1 cellular context compared by ENCODE assay signal in genomic region chr19:42285546-42285945, GRCh38.
TF ChIP-seq lines count a peak whose summit lies in the region.

No MANE protein-coding gene starts in this region.

TF ChIP-seq in GM23338, 12 proteins besides CTCF, POLR2A, EP300 and RAD21 (continued from another document):
- TF ChIP-seq, protein P1, sequence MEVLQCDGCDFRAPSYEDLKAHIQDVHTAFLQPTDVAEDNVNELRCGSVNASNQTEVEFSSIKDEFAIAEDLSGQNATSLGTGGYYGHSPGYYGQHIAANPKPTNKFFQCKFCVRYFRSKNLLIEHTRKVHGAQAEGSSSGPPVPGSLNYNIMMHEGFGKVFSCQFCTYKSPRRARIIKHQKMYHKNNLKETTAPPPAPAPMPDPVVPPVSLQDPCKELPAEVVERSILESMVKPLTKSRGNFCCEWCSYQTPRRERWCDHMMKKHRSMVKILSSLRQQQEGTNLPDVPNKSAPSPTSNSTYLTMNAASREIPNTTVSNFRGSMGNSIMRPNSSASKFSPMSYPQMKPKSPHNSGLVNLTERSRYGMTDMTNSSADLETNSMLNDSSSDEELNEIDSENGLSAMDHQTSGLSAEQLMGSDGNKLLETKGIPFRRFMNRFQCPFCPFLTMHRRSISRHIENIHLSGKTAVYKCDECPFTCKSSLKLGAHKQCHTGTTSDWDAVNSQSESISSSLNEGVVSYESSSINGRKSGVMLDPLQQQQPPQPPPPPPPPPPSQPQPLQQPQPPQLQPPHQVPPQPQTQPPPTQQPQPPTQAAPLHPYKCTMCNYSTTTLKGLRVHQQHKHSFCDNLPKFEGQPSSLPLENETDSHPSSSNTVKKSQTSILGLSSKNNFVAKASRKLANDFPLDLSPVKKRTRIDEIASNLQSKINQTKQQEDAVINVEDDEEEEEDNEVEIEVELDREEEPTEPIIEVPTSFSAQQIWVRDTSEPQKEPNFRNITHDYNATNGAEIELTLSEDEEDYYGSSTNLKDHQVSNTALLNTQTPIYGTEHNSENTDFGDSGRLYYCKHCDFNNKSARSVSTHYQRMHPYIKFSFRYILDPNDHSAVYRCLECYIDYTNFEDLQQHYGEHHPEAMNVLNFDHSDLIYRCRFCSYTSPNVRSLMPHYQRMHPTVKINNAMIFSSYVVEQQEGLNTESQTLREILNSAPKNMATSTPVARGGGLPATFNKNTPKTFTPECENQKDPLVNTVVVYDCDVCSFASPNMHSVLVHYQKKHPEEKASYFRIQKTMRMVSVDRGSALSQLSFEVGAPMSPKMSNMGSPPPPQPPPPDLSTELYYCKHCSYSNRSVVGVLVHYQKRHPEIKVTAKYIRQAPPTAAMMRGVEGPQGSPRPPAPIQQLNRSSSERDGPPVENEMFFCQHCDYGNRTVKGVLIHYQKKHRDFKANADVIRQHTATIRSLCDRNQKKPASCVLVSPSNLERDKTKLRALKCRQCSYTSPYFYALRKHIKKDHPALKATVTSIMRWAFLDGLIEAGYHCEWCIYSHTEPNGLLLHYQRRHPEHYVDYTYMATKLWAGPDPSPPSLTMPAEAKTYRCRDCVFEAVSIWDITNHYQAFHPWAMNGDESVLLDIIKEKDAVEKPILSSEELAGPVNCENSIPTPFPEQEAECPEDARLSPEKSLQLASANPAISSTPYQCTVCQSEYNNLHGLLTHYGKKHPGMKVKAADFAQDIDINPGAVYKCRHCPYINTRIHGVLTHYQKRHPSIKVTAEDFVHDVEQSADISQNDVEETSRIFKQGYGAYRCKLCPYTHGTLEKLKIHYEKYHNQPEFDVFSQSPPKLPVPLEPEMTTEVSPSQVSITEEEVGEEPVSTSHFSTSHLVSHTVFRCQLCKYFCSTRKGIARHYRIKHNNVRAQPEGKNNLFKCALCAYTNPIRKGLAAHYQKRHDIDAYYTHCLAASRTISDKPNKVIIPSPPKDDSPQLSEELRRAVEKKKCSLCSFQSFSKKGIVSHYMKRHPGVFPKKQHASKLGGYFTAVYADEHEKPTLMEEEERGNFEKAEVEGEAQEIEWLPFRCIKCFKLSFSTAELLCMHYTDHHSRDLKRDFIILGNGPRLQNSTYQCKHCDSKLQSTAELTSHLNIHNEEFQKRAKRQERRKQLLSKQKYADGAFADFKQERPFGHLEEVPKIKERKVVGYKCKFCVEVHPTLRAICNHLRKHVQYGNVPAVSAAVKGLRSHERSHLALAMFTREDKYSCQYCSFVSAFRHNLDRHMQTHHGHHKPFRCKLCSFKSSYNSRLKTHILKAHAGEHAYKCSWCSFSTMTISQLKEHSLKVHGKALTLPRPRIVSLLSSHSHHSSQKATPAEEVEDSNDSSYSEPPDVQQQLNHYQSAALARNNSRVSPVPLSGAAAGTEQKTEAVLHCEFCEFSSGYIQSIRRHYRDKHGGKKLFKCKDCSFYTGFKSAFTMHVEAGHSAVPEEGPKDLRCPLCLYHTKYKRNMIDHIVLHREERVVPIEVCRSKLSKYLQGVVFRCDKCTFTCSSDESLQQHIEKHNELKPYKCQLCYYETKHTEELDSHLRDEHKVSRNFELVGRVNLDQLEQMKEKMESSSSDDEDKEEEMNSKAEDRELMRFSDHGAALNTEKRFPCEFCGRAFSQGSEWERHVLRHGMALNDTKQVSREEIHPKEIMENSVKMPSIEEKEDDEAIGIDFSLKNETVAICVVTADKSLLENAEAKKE (CRISPR knock-in tag; IDR thresholded peaks at IDR 0.05) = no peak
- no peak for TF ChIP-seq EZH2phosphoT487 (IDR thresholded peaks at IDR 0.05; ENCODE audit: unreplicated experiment)
- TF ChIP-seq ZNF331 (CRISPR knock-in tag; IDR thresholded peaks at IDR 0.05; ENCODE audit: low read depth) = no peak
- TF ChIP-seq POLR2AphosphoS5 (IDR thresholded peaks at IDR 0.05; ENCODE audit: low read depth) = no peak
- TF ChIP-seq JUNB (IDR thresholded peaks at IDR 0.05; ENCODE audit: unreplicated experiment) = no peak
- TF ChIP-seq, protein P2, sequence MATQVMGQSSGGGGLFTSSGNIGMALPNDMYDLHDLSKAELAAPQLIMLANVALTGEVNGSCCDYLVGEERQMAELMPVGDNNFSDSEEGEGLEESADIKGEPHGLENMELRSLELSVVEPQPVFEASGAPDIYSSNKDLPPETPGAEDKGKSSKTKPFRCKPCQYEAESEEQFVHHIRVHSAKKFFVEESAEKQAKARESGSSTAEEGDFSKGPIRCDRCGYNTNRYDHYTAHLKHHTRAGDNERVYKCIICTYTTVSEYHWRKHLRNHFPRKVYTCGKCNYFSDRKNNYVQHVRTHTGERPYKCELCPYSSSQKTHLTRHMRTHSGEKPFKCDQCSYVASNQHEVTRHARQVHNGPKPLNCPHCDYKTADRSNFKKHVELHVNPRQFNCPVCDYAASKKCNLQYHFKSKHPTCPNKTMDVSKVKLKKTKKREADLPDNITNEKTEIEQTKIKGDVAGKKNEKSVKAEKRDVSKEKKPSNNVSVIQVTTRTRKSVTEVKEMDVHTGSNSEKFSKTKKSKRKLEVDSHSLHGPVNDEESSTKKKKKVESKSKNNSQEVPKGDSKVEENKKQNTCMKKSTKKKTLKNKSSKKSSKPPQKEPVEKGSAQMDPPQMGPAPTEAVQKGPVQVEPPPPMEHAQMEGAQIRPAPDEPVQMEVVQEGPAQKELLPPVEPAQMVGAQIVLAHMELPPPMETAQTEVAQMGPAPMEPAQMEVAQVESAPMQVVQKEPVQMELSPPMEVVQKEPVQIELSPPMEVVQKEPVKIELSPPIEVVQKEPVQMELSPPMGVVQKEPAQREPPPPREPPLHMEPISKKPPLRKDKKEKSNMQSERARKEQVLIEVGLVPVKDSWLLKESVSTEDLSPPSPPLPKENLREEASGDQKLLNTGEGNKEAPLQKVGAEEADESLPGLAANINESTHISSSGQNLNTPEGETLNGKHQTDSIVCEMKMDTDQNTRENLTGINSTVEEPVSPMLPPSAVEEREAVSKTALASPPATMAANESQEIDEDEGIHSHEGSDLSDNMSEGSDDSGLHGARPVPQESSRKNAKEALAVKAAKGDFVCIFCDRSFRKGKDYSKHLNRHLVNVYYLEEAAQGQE (IDR thresholded peaks at IDR 0.05; ENCODE audit: unreplicated experiment) = no peak
